In genomic region chr16:11735801-11736200, GRCh38 we compare ENCODE assay signal across 31 cellular contexts. TPM values are rescaled to one million over a fixed set of nuclear protein-coding genes. Genes with fewer than 3 reads are reported as not detected.
DNase-seq lines count a peak whose midpoint lies in the region; ATAC-seq and TF ChIP-seq lines count a peak whose summit lies in the region.
"Had no signal": no experiment of that assay in that cellular context is flagged by ENCODE, and none has a peak within 500 bp of the region (broad histone marks: within the 10 kb centered on the region; RNA-seq: fewer than 3 reads in every experiment).

No MANE protein-coding gene starts in this region.

- intact Hi-C loops in body of pancreas (cut with DNase I) (no loop called here), psoas muscle (cut with DNase I) (no loop called here)

- peaks cover 16% of the 10 kb centered on the region for H3K4me1 ChIP-seq in MM.1S (ENCODE audit: low read length)
- H3K4me1 ChIP-seq in body of pancreas: peaks cover 92% of the 10 kb centered on the region
- peaks cover 67% of the 10 kb centered on the region for H3K4me1 ChIP-seq in psoas muscle

- no peak for ATAC-seq in activated T-cell treated with anti-CD3 and anti-CD28 coated beads, Interleukin-2, amount 50 U/mL, for 72 hours (replicated peaks in 1 of 2)
- ATAC-seq in body of pancreas (peak; percentile 10), psoas muscle (peak; percentile 51 to 84 (median 82))
- ATAC-seq: effector memory CD8-positive, alpha-beta T cell; heart right ventricle; K562; lower lobe of right lung; sciatic nerve had no signal

- H3K9ac ChIP-seq in MM.1S (ENCODE audit: low read length): peak overlapping the region; percentile 100

- no peaks in the 10 kb centered on the region for H3K9me2 ChIP-seq in MM.1S (replicated peaks; ENCODE audit: insufficient read depth, low read length)

- no peak overlapping the region for H3K4me3 Mint-ChIP-seq in activated T-cell treated with anti-CD3 and anti-CD28 coated beads, Interleukin-2, amount 50 U/mL, for 72 hours
- H3K4me3 Mint-ChIP-seq: activated naive CD8-positive, alpha-beta T cell; central memory CD8-positive, alpha-beta T cell; effector memory CD8-positive, alpha-beta T cell; HFFc6; naive B cell had no signal

- H3K27me3 Mint-ChIP-seq in activated T-cell treated with anti-CD3 and anti-CD28 coated beads, Interleukin-2, amount 50 U/mL, for 72 hours (ENCODE audit: low read depth): no peaks in the 10 kb centered on the region
- H3K27me3 Mint-ChIP-seq: activated naive CD8-positive, alpha-beta T cell; central memory CD8-positive, alpha-beta T cell; effector memory CD8-positive, alpha-beta T cell; naive B cell had no signal

- H3K36me3 ChIP-seq in MM.1S (replicated peaks; ENCODE audit: insufficient read depth, low read length): peaks cover 24% of the 10 kb centered on the region
- H3K36me3 ChIP-seq in body of pancreas (replicated peaks in 1 of 2; ENCODE audit: insufficient read depth in 1 of 2, low read depth in 2 of 2): peaks cover 0 to 13% of the 10 kb centered on the region in 2 donors
- peaks cover 7 to 71% of the 10 kb centered on the region in 2 donors for H3K36me3 ChIP-seq in psoas muscle (ENCODE audit: insufficient read depth in 1 of 2, low read depth in 1 of 2)
- H3K36me3 ChIP-seq: prostate gland had no signal

- no peak for DNase-seq in activated T-cell treated with anti-CD3 and anti-CD28 coated beads, Interleukin-2, amount 50 U/mL, for 72 hours
- DNase-seq in activated T-cell treated with anti-CD3 and anti-CD28 coated beads, Interleukin-2, amount 50 U/mL, for 1 hour: no peak
- DNase-seq in MM.1S: peak; percentile 56
- no peak for DNase-seq in body of pancreas
- DNase-seq in psoas muscle: peak; percentile 38 to 74
- DNase-seq in Kasumi-1 (lab: John Stamatoyannopoulos, UW): no peak
- no peak for DNase-seq in SIG-M5 (lab: John Stamatoyannopoulos, UW)
- DNase-seq in KBM-7: no peak
- DNase-seq: activated CD4-positive, alpha-beta T cell treated with anti-CD3 and anti-CD28 coated beads, Interleukin-2, amount 50 U/mL, for 4 hours; aorta; effector memory CD8-positive, alpha-beta T cell; GOT3; heart right ventricle; HFFc6; lower lobe of right lung; midbrain; naive B cell; NCI-H1417 treated with DMSO at 0.1 percent for 48 hours; NCI-H2029 treated with DMSO at 0.1 percent for 48 hours; NCI-H526 treated with DMSO at 0.1 percent for 48 hours; Peyer's patch; stimulated activated CD4-positive, alpha-beta T cell treated with anti-CD3 and anti-CD28 coated beads, Interleukin-12 subunit alpha, Interleukin-12 subunit beta, amount 100 ng/mL, for 4 hours; stimulated activated CD4-positive, alpha-beta T cell treated with anti-CD3 and anti-CD28 coated beads, Interleukin-2, amount 100 ng/mL, for 48 hours; SW 1271; tibial artery had no signal

- TF ChIP-seq CTCF in MM.1S (IDR thresholded peaks at IDR 0.05; ENCODE audit: low read length) (no peak), body of pancreas (IDR thresholded peaks at IDR 0.05) (no peak), psoas muscle (IDR thresholded peaks at IDR 0.05) (no peak)

- TF ChIP-seq POLR2A in body of pancreas (IDR thresholded peaks at IDR 0.05): no peak

- in situ Hi-C loops in KBM-7 (cut with MboI; ENCODE audit: low pct_unique_long_range_greater_than_20kb, low sequenced_read_pairs): no loop called here

- H3K36me3 Mint-ChIP-seq in activated T-cell treated with anti-CD3 and anti-CD28 coated beads, Interleukin-2, amount 50 U/mL, for 72 hours (ENCODE audit: insufficient read depth in 2 of 2): peaks cover 11 to 30% of the 10 kb centered on the region in 2 donors

- H3K9me3 ChIP-seq in MM.1S (replicated peaks; ENCODE audit: insufficient read depth, low read length) (no peaks in the 10 kb centered on the region), body of pancreas (no peaks in the 10 kb centered on the region), psoas muscle (no peaks in the 10 kb centered on the region)
- H3K9me3 ChIP-seq: heart right ventricle, lower lobe of right lung, neutrophil, Peyer's patch, prostate gland, tibial artery had no signal

- no peaks in the 10 kb centered on the region for H4K20me1 ChIP-seq in MM.1S (ENCODE audit: insufficient read depth, low read length)

- H3K4me3 ChIP-seq in MM.1S (ENCODE audit: low read length): peak overlapping the region; percentile 99
- H3K4me3 ChIP-seq in body of pancreas: no peak overlapping the region
- peak overlapping the region; percentile 1 for H3K4me3 ChIP-seq in psoas muscle
- H3K4me3 ChIP-seq: heart right ventricle, K562, lower lobe of right lung, Peyer's patch, prostate gland, tibial artery had no signal

- peaks cover 100% of the 10 kb centered on the region for H3K79me2 ChIP-seq in MM.1S (ENCODE audit: low read length)

- peak overlapping the region; percentile 89 for H3K4me2 ChIP-seq in MM.1S (ENCODE audit: low read depth, low read length)

- no peaks in the 10 kb centered on the region for H3K9me3 Mint-ChIP-seq in activated T-cell treated with anti-CD3 and anti-CD28 coated beads, Interleukin-2, amount 50 U/mL, for 72 hours
- H3K9me3 Mint-ChIP-seq: central memory CD8-positive, alpha-beta T cell; effector memory CD8-positive, alpha-beta T cell; HFFc6; naive B cell had no signal

- H3K27ac Mint-ChIP-seq in activated T-cell treated with anti-CD3 and anti-CD28 coated beads, Interleukin-2, amount 50 U/mL, for 72 hours: peak overlapping the region; percentile 44
- H3K27ac Mint-ChIP-seq: activated naive CD8-positive, alpha-beta T cell; effector memory CD8-positive, alpha-beta T cell; HFFc6 had no signal

- H2AFZ ChIP-seq in MM.1S (ENCODE audit: low read length): no peak overlapping the region

- peaks cover 66% of the 10 kb centered on the region for H3K4me1 Mint-ChIP-seq in activated T-cell treated with anti-CD3 and anti-CD28 coated beads, Interleukin-2, amount 50 U/mL, for 72 hours (ENCODE audit: low read depth)

- no peaks in the 10 kb centered on the region for H3K27me3 ChIP-seq in MM.1S (replicated peaks; ENCODE audit: insufficient read depth, low read length)
- no peaks in the 10 kb centered on the region for H3K27me3 ChIP-seq in body of pancreas
- H3K27me3 ChIP-seq in psoas muscle (ENCODE audit: insufficient read depth in 3 of 3, low read length in 2 of 3): no peaks in the 10 kb centered on the region
- H3K27me3 ChIP-seq: heart right ventricle, neutrophil, Peyer's patch, tibial artery had no signal

- WGBS in body of pancreas, 2 donors: 15 to 23% methylated on average over 7 to 8 of the region's 8 CpGs
- WGBS in psoas muscle, 3 donors: 30 to 50% (median 30%) methylated on average over 8 of the region's 8 CpGs

- H3K27ac ChIP-seq in MM.1S (ENCODE audit: low read length) (peak overlapping the region; percentile 96), body of pancreas (peak overlapping the region in 3 of 4 donors; percentile 40 to 99 (median 42)), psoas muscle (peak overlapping the region; percentile 53)
- H3K27ac ChIP-seq: lower lobe of right lung, neutrophil, Peyer's patch, prostate gland had no signal

- H3F3A ChIP-seq in MM.1S (ENCODE audit: insufficient read depth, low read length): peaks cover 96% of the 10 kb centered on the region

RNA-seq across cellular contexts. Expression of gene TXNDC11, which starts 6.9 kb away (rescaled TPM):
- total RNA-seq in activated T-cell treated with anti-CD3 and anti-CD28 coated beads, Interleukin-2, amount 50 U/mL, for 72 hours: 10 to 100 TPM; 34.7 to 41.5 TPM
- total RNA-seq in body of pancreas: 10 to 100 TPM; 38.4 to 90.3 TPM
- 10 to 100 TPM; 21.3 to 37.2 (median 33.5) TPM for total RNA-seq in psoas muscle
- 10 to 100 TPM; 38.8 to 49.1 (median 40.5) TPM for polyA plus RNA-seq in psoas muscle

Comparison
In these comparisons a context has a peak if more than half of its experiments do, and no peak if none do; other contexts are left out.
1. ATAC-seq: peak in body of pancreas (single experiment) and psoas muscle (4 of 4); none in activated T-cell treated with anti-CD3 and anti-CD28 coated beads, Interleukin-2, amount 50 U/mL, for 72 hours (0 of 2).
2. DNase-seq: peak in MM.1S (single experiment) and psoas muscle (2 of 2); none in activated T-cell treated with anti-CD3 and anti-CD28 coated beads, Interleukin-2, amount 50 U/mL, for 72 hours (0 of 2), activated T-cell treated with anti-CD3 and anti-CD28 coated beads, Interleukin-2, amount 50 U/mL, for 1 hour (single experiment), body of pancreas (0 of 4), Kasumi-1 (0 of 2), SIG-M5 (single experiment) and KBM-7 (single experiment).
3. H3K27ac ChIP-seq: peak in every context shown above with its lines; median percentile 96 in MM.1S; 53 in psoas muscle; 42 in body of pancreas.
4. H3K4me3 ChIP-seq: peak in MM.1S (single experiment) and psoas muscle (single experiment); none in body of pancreas (0 of 2).